In genomic region chr17:75721463-75722011, GRCh38 we compare ENCODE assay signal across 8 cellular contexts. TPM values are rescaled to one million over a fixed set of nuclear protein-coding genes. Genes with fewer than 3 reads are reported as not detected.
A peak's percentile ranks its signal among the peaks of the same experiment; 100 is the strongest.
DNase-seq lines count a peak whose midpoint lies in the region; TF ChIP-seq lines count a peak whose summit lies in the region.

No MANE protein-coding gene starts in this region.

- 9 to 15% (median 13%) methylated on average over 4 to 33 of the region's 33 CpGs for WGBS in stomach, 5 donors

- intact Hi-C loops in stomach (cut with DNase I; ENCODE audit: low total_unique reads), result no loop called here

- H3K36me3 ChIP-seq in HUES6 (ENCODE audit: control insufficient read depth, insufficient read depth, low read length) (no peaks in the 10 kb centered on the region), kidney epithelial cell (ENCODE audit: control insufficient read depth, insufficient read depth, low read length) (no peaks in the 10 kb centered on the region), stomach (peaks cover 10 to 26% (median 22%) of the 10 kb centered on the region in 4 donors)

- DNase-seq in astrocyte of the spinal cord (ENCODE audit: low read depth, low spot score) (no peak), kidney epithelial cell (ENCODE audit: low read depth) (no peak), stomach (peak; percentile 57), AG08395 (ENCODE audit: low spot score) (no peak), anterior cingulate cortex (lab: John Stamatoyannopoulos, UW) (no peak), G401 (ENCODE audit: low spot score) (no peak), DMS114 treated with DMSO at 0.1 percent for 48 hours (lab: John Stamatoyannopoulos, UW; ENCODE audit: unreplicated experiment) (no peak)

- H3K4me3 ChIP-seq in HUES6 (ENCODE audit: low read depth, low read length) (peak overlapping the region; percentile 71), astrocyte of the spinal cord (ENCODE audit: low read depth, low read length) (peak overlapping the region; percentile 30), kidney epithelial cell (ENCODE audit: low read depth, low read length) (peak overlapping the region; percentile 42), stomach (peak overlapping the region; percentile 43 to 60 (median 55))

- TF ChIP-seq EP300 in stomach (IDR thresholded peaks at IDR 0.05), result no peak

- H3K27ac ChIP-seq in HUES6 (ENCODE audit: low read depth, low read length) (no peak overlapping the region), stomach (peak overlapping the region; percentile 83 to 92 (median 86))

- TF ChIP-seq POLR2A in stomach (IDR thresholded peaks at IDR 0.05), result no peak

- in situ Hi-C loops in astrocyte of the spinal cord (cut with HindIII; ENCODE audit: low sequenced_read_pairs), result no loop called here
- in situ Hi-C loops in G401 (cut with HindIII; ENCODE audit: low sequenced_read_pairs), result no loop called here

- H3K27me3 ChIP-seq in HUES6 (ENCODE audit: control insufficient read depth, insufficient read depth, low read length) (peaks cover 39% of the 10 kb centered on the region), kidney epithelial cell (ENCODE audit: control insufficient read depth, insufficient read depth, low read length) (peaks cover 12% of the 10 kb centered on the region), stomach (peaks cover 0 to 57% (median 21%) of the 10 kb centered on the region in 3 donors)

- peak overlapping the region; percentile 7 for H3K9ac ChIP-seq in HUES6 (ENCODE audit: low read length)

- no peak for TF ChIP-seq CTCF in astrocyte of the spinal cord (IDR thresholded peaks at IDR 0.05; ENCODE audit: low read depth, low read length)
- no peak for TF ChIP-seq CTCF in kidney epithelial cell (IDR thresholded peaks at IDR 0.05; ENCODE audit: insufficient read depth, low read length, poor library complexity, severe bottlenecking)
- no peak for TF ChIP-seq CTCF in stomach (IDR thresholded peaks at IDR 0.05)

- H3K9me3 ChIP-seq in HUES6 (ENCODE audit: control insufficient read depth, insufficient read depth, low read depth, low read length) (no peaks in the 10 kb centered on the region), stomach (no peaks in the 10 kb centered on the region)

- H3K4me1 ChIP-seq in HUES6 (ENCODE audit: control insufficient read depth, insufficient read depth, low read length) (0 out of 2 replicates have a peak, but pooled peaks cover 6% of the 10 kb centered on the region), stomach (peaks cover 17 to 41% (median 38%) of the 10 kb centered on the region in 4 donors)

RNA-seq across cellular contexts. Expression of gene ITGB4, which starts 0.3 kb away (rescaled TPM):
- 17.8 and 27.9 TPM in 2 replicates for total RNA-seq in kidney epithelial cell
- total RNA-seq in stomach, result 100 to 1,000 TPM in 4 of 5 donors, 10 to 100 TPM in 1; 66.8 to 137 (median 132) TPM
- 10 to 100 TPM; 33.6 to 66.1 (median 60.3) TPM for polyA plus RNA-seq in stomach
- total RNA-seq in G401 (2014; rRNA removed; shearing (Covaris generic)), result 0.06 TPM in 1 of 2 replicates, not detected in the other

RNA-seq across cellular contexts. Expression of gene GALK1, which starts 43.5 kb away (rescaled TPM):
- total RNA-seq in kidney epithelial cell (18.7 and 21.2 TPM in 2 replicates), stomach (10 to 100 TPM in 4 of 5 donors, 1 to 10 TPM in 1; 7.6 to 57.1 (median 27.5) TPM)
- polyA plus RNA-seq in stomach, result 10 to 100 TPM; 32.7 to 41.0 (median 40.6) TPM
- 68.3 and 87.8 TPM in 2 replicates for total RNA-seq in G401 (2014; rRNA removed; shearing (Covaris generic))

RNA-seq across cellular contexts. Expression of gene SAP30BP, which starts 54.4 kb away (rescaled TPM):
- total RNA-seq in kidney epithelial cell (58.6 and 59.6 TPM in 2 replicates), stomach (100 to 1,000 TPM in 2 of 5 donors, 10 to 100 TPM in 3; 24.6 to 154 (median 72.9) TPM)
- polyA plus RNA-seq in stomach, result 10 to 100 TPM; 59.0 to 82.5 (median 72.8) TPM
- total RNA-seq in G401 (2014; rRNA removed; shearing (Covaris generic)), result 94.1 and 162 TPM in 2 replicates

RNA-seq across cellular contexts. Expression of gene RECQL5, which starts 54.6 kb away (rescaled TPM):
- total RNA-seq in kidney epithelial cell (18.7 and 29.5 TPM in 2 replicates), stomach (100 to 1,000 TPM in 2 of 5 donors, 10 to 100 TPM in 3; 21.4 to 229 (median 46.7) TPM)
- 10 to 100 TPM; 29.6 to 61.4 (median 50.8) TPM for polyA plus RNA-seq in stomach
- total RNA-seq in G401 (2014; rRNA removed; shearing (Covaris generic)), result 16.7 and 40.0 TPM in 2 replicates

Comparison
In these comparisons a context has a peak if more than half of its experiments do, and no peak if none do; other contexts are left out.
1. RNA of gene ITGB4, which starts 0.3 kb away (total RNA-seq): 66.8 to 137 TPM in stomach and 17.8 to 27.9 TPM in kidney epithelial cell; 0.06 TPM in G401; every median in the first group is over 10 times any median in the second.
2. Peak in every context shown above with its lines, with median percentiles within 50 percentile points of each other: H3K4me3 ChIP-seq.